In the genomic region with DNA sequence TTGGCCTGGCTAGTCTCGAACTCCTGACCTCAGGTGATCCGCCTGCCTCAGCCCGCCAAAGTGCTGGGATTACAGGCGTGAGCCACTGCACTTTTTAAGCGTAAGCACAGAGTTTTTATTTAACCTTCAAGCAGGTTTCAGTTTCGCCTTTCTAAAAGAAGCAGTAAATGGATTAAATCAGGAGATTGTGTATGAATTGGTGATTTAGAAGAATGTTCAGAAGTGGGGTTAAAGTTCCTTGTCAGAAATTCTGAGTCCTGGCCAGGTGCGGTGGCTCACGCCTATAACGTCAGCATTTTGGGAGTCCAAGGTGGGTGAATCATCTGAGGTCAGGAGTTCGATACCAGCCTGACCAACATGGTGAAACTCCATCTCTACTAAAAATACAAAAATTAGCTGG, we compare ENCODE assay signal across 1 cellular context.
TF ChIP-seq lines count a peak whose summit lies in the region.

No MANE protein-coding gene starts in this region.

TF ChIP-seq in HepG2, 621 proteins besides CTCF, POLR2A, EP300 and RAD21:
- TF ChIP-seq TBP (CRISPR knock-in tag; IDR thresholded peaks at IDR 0.05) = no peak
- TF ChIP-seq SETDB1 (CRISPR knock-in tag; IDR thresholded peaks at IDR 0.05; ENCODE audit: borderline replicate concordance) = no peak
- TF ChIP-seq, protein P1, sequence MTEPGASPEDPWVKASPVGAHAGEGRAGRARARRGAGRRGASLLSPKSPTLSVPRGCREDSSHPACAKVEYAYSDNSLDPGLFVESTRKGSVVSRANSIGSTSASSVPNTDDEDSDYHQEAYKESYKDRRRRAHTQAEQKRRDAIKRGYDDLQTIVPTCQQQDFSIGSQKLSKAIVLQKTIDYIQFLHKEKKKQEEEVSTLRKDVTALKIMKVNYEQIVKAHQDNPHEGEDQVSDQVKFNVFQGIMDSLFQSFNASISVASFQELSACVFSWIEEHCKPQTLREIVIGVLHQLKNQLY (CRISPR knock-in tag; IDR thresholded peaks at IDR 0.05) = no peak
- no peak for TF ChIP-seq LCORL (IDR thresholded peaks at IDR 0.05)
- TF ChIP-seq LCORL (CRISPR knock-in tag; IDR thresholded peaks at IDR 0.05) = no peak
- TF ChIP-seq ZNF33A (CRISPR knock-in tag; IDR thresholded peaks at IDR 0.05; ENCODE audit: borderline replicate concordance) = no peak
- TF ChIP-seq KAT7 (CRISPR knock-in tag; IDR thresholded peaks at IDR 0.05; ENCODE audit: borderline replicate concordance) = no peak
- no peak for TF ChIP-seq ZMYM4 (CRISPR knock-in tag; IDR thresholded peaks at IDR 0.05)
- TF ChIP-seq KDM1A (CRISPR knock-in tag; IDR thresholded peaks at IDR 0.05) = no peak
- TF ChIP-seq, protein P2, sequence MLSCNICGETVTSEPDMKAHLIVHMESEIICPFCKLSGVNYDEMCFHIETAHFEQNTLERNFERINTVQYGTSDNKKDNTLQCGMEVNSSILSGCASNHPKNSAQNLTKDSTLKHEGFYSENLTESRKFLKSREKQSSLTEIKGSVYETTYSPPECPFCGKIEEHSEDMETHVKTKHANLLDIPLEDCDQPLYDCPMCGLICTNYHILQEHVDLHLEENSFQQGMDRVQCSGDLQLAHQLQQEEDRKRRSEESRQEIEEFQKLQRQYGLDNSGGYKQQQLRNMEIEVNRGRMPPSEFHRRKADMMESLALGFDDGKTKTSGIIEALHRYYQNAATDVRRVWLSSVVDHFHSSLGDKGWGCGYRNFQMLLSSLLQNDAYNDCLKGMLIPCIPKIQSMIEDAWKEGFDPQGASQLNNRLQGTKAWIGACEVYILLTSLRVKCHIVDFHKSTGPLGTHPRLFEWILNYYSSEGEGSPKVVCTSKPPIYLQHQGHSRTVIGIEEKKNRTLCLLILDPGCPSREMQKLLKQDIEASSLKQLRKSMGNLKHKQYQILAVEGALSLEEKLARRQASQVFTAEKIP (CRISPR knock-in tag; IDR thresholded peaks at IDR 0.05; ENCODE audit: borderline replicate concordance) = no peak
- no peak for TF ChIP-seq ATF1 (CRISPR knock-in tag; IDR thresholded peaks at IDR 0.05)
- TF ChIP-seq ATM (IDR thresholded peaks at IDR 0.05; ENCODE audit: borderline replicate concordance) = no peak
- TF ChIP-seq ZFP41 (CRISPR knock-in tag; IDR thresholded peaks at IDR 0.05; ENCODE audit: borderline replicate concordance) = no peak
- no peak for TF ChIP-seq YEATS2 (CRISPR knock-in tag; IDR thresholded peaks at IDR 0.05; ENCODE audit: borderline replicate concordance)
